In genomic region chr19:54415208-54415900, GRCh38 we compare ENCODE assay signal across 10 cellular contexts. TPM values are rescaled to one million over a fixed set of nuclear protein-coding genes. Genes with fewer than 3 reads are reported as not detected.
DNase-seq lines count a peak whose midpoint lies in the region; ATAC-seq lines count a peak whose summit lies in the region.
"Had no signal": no experiment of that assay in that cellular context is flagged by ENCODE, and none has a peak within 500 bp of the region (broad histone marks: within the 10 kb centered on the region; RNA-seq: fewer than 3 reads in every experiment).

TTYH1 (plus strand) TSS chr19:54415464; CDS start chr19:54415553, 89 bp downstream.

- 2% methylated on average over 60 of the region's 68 CpGs for WGBS in thymus

- peak; percentile 61 for DNase-seq in activated CD4-positive, alpha-beta T cell treated with anti-CD3 and anti-CD28 coated beads for 48 hours
- no peak for DNase-seq in activated CD4-positive, alpha-beta T cell treated with anti-CD3 and anti-CD28 coated beads for 1 hour
- peak in 47 of 58 donors; percentile 18 to 76 (median 48) for DNase-seq in anterior cingulate cortex (lab: John Stamatoyannopoulos, UW)
- peak; percentile 39 for DNase-seq in medulla oblongata (ENCODE audit: extremely low spot score)
- DNase-seq in GOT3 (lab: John Stamatoyannopoulos, UW): no peak

- H3K27ac ChIP-seq in thymus (ENCODE audit: low read depth): no peak within 1 kb of the TSS
- H3K27ac ChIP-seq: upper lobe of left lung had no signal

- no peaks in the 10 kb centered on the region for H3K36me3 ChIP-seq in thymus (ENCODE audit: control insufficient read depth, insufficient read depth)
- H3K36me3 ChIP-seq: upper lobe of left lung had no signal

- peak within 1 kb of the TSS; percentile 21 for H3K4me3 ChIP-seq in thymus (ENCODE audit: low read length)
- H3K4me3 ChIP-seq: upper lobe of left lung had no signal

- H3K27me3 ChIP-seq in thymus (ENCODE audit: control insufficient read depth, insufficient read depth): peaks cover 23% of the 10 kb centered on the region

- H3K4me1 ChIP-seq in thymus (ENCODE audit: control insufficient read depth, insufficient read depth, low read length): peaks cover 2% of the 10 kb centered on the region

- ATAC-seq in GM19455 (IDR thresholded peaks at IDR 0.05; ENCODE audit: unreplicated experiment) (no peak), HG03571 (IDR thresholded peaks at IDR 0.05; ENCODE audit: unreplicated experiment) (no peak)

- peaks cover 2% of the 10 kb centered on the region for H3K9me3 ChIP-seq in thymus (ENCODE audit: control insufficient read depth)
- H3K9me3 ChIP-seq: upper lobe of left lung had no signal

RNA-seq across cellular contexts. Expression of gene TTYH1, which starts in this region (rescaled TPM):
- 0.43 TPM for polyA plus RNA-seq in thymus
- polyA plus RNA-seq: AG04450 had no signal

Comparison
In these comparisons a context has a peak if more than half of its experiments do, and no peak if none do; other contexts are left out.
1. DNase-seq: peak in activated CD4-positive, alpha-beta T cell treated with anti-CD3 and anti-CD28 coated beads for 48 hours (single experiment), anterior cingulate cortex (47 of 58) and medulla oblongata (single experiment); none in activated CD4-positive, alpha-beta T cell treated with anti-CD3 and anti-CD28 coated beads for 1 hour (single experiment) and GOT3 (single experiment).